In the genomic region with DNA sequence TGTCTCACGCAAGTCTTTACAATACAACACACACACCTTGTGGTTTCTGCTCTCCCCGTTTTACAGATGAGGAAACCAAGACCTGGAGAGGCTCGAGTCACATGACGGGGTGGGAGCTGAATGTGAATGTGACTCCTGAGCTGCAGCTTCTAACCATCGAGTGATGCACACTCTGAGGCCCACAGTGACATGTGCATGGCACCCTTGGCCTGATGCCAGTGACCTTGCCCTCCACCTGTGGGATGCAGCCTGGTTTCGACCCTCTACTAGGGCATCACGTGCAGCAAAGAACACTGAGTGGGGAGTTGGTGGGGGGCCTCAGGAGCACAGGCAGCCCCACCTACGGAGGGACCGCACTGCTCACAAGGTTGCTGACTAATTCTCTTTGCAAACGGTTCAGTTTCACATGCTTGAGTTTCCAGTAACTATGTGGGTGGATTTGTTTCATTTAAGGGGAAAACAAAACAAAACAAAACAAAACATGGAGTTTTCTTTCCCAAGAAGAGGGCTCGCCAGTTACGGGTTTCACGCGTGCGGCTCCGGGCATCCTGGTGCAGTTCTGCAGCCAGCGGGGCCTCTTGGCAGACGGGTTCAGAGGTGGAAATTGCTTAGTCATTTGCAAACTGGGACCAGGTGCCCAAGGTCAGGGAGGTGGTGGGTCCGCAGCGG, we compare ENCODE assay signal across 10 cellular contexts. TPM values are rescaled to one million over a fixed set of nuclear protein-coding genes. Genes with fewer than 3 reads are reported as not detected.
DNase-seq lines count a peak whose midpoint lies in the region; ATAC-seq and TF ChIP-seq lines count a peak whose summit lies in the region.
"Had no signal": no experiment of that assay in that cellular context is flagged by ENCODE, and none has a peak within 500 bp of the region (broad histone marks: within the 10 kb centered on the region; RNA-seq: fewer than 3 reads in every experiment).

No MANE protein-coding gene starts in this region.

- CTCF ChIA-PET in Caco-2 (lab: Charles Lee): no interaction called here

- DNase-seq in Caco-2 (no peak), RPMI8226 (peak; percentile 89), coronary artery (ENCODE audit: low spot score) (no peak), smooth muscle cell (lab: John Stamatoyannopoulos, UW; ENCODE audit: unreplicated experiment) (no peak), immature natural killer cell (no peak), NCI-H1092 (lab: John Stamatoyannopoulos, UW) (no peak), BE2C (no peak)
- DNase-seq: left cardiac atrium had no signal

- H2AFZ ChIP-seq in smooth muscle cell (ENCODE audit: low read depth): no peak overlapping the region

- TF ChIP-seq CTCF in Caco-2 (IDR thresholded peaks at IDR 0.05; ENCODE audit: insufficient read depth in 1 of 2, low read depth in 1 of 2, low read length in 1 of 2, severe bottlenecking in 1 of 2, unreplicated experiment in 1 of 2) (no peak), coronary artery (IDR thresholded peaks at IDR 0.05) (no peak), smooth muscle cell (IDR thresholded peaks at IDR 0.05; ENCODE audit: borderline replicate concordance, insufficient read depth, poor library complexity, severe bottlenecking) (no peak), BE2C (IDR thresholded peaks at IDR 0.05; ENCODE audit: low read depth, low read length) (no peak)

- H3K4me3 ChIP-seq in Caco-2 (ENCODE audit: low read depth, low read length) (no peak overlapping the region), coronary artery (peak overlapping the region; percentile 25), smooth muscle cell (no peak overlapping the region), BE2C (ENCODE audit: low read depth, low read length) (no peak overlapping the region)
- H3K4me3 ChIP-seq: SK-N-MC had no signal

- H3K27me3 Mint-ChIP-seq in Caco-2 (ENCODE audit: insufficient read depth, unreplicated experiment) (no peaks in the 10 kb centered on the region), immature natural killer cell (ENCODE audit: low read depth in 3 of 3) (peaks cover 0 to 7% (median 3%) of the 10 kb centered on the region in 3 donors)

- POLR2A ChIA-PET in Caco-2 (lab: Charles Lee): no interaction called here

- H3K4me1 ChIP-seq in Caco-2: peaks cover 7% of the 10 kb centered on the region; the same call in 1 of the 2 replicates
- H3K4me1 ChIP-seq in smooth muscle cell (ENCODE audit: low read depth): peaks cover 24% of the 10 kb centered on the region
- H3K4me1 ChIP-seq in BE2C: no peaks in the 10 kb centered on the region

- H3K9me3 Mint-ChIP-seq in Caco-2 (ENCODE audit: unreplicated experiment) (no peaks in the 10 kb centered on the region), immature natural killer cell (peaks cover 0 to 2% (median 0%) of the 10 kb centered on the region in 6 donors)

- peaks cover 97% of the 10 kb centered on the region for H3K79me2 ChIP-seq in smooth muscle cell (ENCODE audit: low read depth)

- WGBS in smooth muscle cell (ENCODE audit: low lambda C conversion rate): 58% methylated on average over 20 of the region's 20 CpGs

- H4K20me1 ChIP-seq in smooth muscle cell (ENCODE audit: low read depth): peaks cover 99% of the 10 kb centered on the region

- H3F3A ChIP-seq in smooth muscle cell (ENCODE audit: low read depth): peaks cover 31% of the 10 kb centered on the region

- intact Hi-C loops in Caco-2 (cut with micrococcal nuclease; ENCODE audit: unreplicated experiment): no loop called here

- peak overlapping the region; percentile 4 to 71 for H3K27ac ChIP-seq in coronary artery
- H3K27ac ChIP-seq in smooth muscle cell (ENCODE audit: low read depth): peak overlapping the region; percentile 92
- H3K27ac ChIP-seq: SK-N-MC had no signal

- H3K27me3 ChIP-seq in Caco-2 (replicated peaks; ENCODE audit: control insufficient read depth, insufficient read depth, low read length): no peaks in the 10 kb centered on the region
- no peaks in the 10 kb centered on the region for H3K27me3 ChIP-seq in smooth muscle cell (ENCODE audit: low read depth)
- no peaks in the 10 kb centered on the region for H3K27me3 ChIP-seq in BE2C

- peak overlapping the region; percentile 79 for H3K9ac ChIP-seq in smooth muscle cell (ENCODE audit: low read depth)

- H3K4me3 Mint-ChIP-seq in Caco-2 (ENCODE audit: unreplicated experiment) (no peak overlapping the region), immature natural killer cell (no peak overlapping the region)

- ATAC-seq in GM19452 (IDR thresholded peaks at IDR 0.05; ENCODE audit: unreplicated experiment): no peak
- ATAC-seq: left cardiac atrium had no signal

- H3K4me1 Mint-ChIP-seq in Caco-2 (ENCODE audit: low read depth, unreplicated experiment) (peaks cover under 1% of the 10 kb centered on the region), immature natural killer cell (peaks cover 0 to 5% of the 10 kb centered on the region in 2 donors)

- H3K27ac Mint-ChIP-seq in Caco-2 (ENCODE audit: unreplicated experiment) (peak overlapping the region; percentile 63), immature natural killer cell (no peak overlapping the region)

- H3K36me3 ChIP-seq in Caco-2 (ENCODE audit: control insufficient read depth, insufficient read depth, low read length) (no peaks in the 10 kb centered on the region), smooth muscle cell (ENCODE audit: low read depth) (no peaks in the 10 kb centered on the region), BE2C (no peaks in the 10 kb centered on the region)

- no TSS peak for BruUV-seq in Caco-2 (replicated peaks; lab: Mats Ljungman, UMichigan)

- H3K36me3 Mint-ChIP-seq in Caco-2 (ENCODE audit: insufficient read depth, unreplicated experiment): no peaks in the 10 kb centered on the region
- no peaks in the 10 kb centered on the region for H3K36me3 Mint-ChIP-seq in immature natural killer cell

- H3K9me3 ChIP-seq in Caco-2 (no peaks in the 10 kb centered on the region), smooth muscle cell (replicated peaks; ENCODE audit: low read depth) (no peaks in the 10 kb centered on the region), BE2C (no peaks in the 10 kb centered on the region)

- H3K4me2 ChIP-seq in smooth muscle cell: peak overlapping the region; percentile 59

RNA-seq across cellular contexts. Expression of a gene that starts 22.9 kb away (rescaled TPM):
- total RNA-seq in Caco-2 (2022) (12.8 and 18.2 TPM in 2 replicates), smooth muscle cell (27.6 and 38.0 TPM in 2 replicates)
- polyA plus RNA-seq in smooth muscle cell (37.0 and 44.5 TPM in 2 replicates), immature natural killer cell (1 to 10 TPM in 2 of 3 donors, not detected in 1; 2.4 to 6.6 TPM)
- 8.9 TPM for polyA plus RNA-seq in BE2C (2012; ENCODE audit: insufficient read depth, insufficient read length, low read depth)
